ENCODE assay signal across 29 cellular contexts in genomic region chr11:88695701-88696414, GRCh38.
DNase-seq lines count a peak whose midpoint lies in the region; ATAC-seq and TF ChIP-seq lines count a peak whose summit lies in the region.
"Had no signal": no experiment of that assay in that cellular context is flagged by ENCODE, and none has a peak within 500 bp of the region (broad histone marks: within the 10 kb centered on the region; RNA-seq: fewer than 3 reads in every experiment).

No MANE protein-coding gene starts in this region.

- no peak overlapping the region for H3K27ac Mint-ChIP-seq in chondrocyte (ENCODE audit: unreplicated experiment)
- peak overlapping the region; percentile 48 for H3K27ac Mint-ChIP-seq in nephron progenitor cell
- H3K27ac Mint-ChIP-seq in activated CD4-positive, alpha-beta memory T cell treated with anti-CD3 and anti-CD28 coated beads, Interleukin-2, amount 10 ng/mL, durations not matched to agents 7 days and 5 days, result no peak overlapping the region
- H3K27ac Mint-ChIP-seq: activated CD8-positive, alpha-beta T cell treated with anti-CD3 and anti-CD28 coated beads, Interleukin-2, amount 10 ng/mL, durations not matched to agents 7 days and 5 days; activated naive CD4-positive, alpha-beta T cell treated with anti-CD3 and anti-CD28 coated beads, Interleukin-2, amount 10 ng/mL, durations not matched to agents 7 days and 5 days; activated T-helper 17 cell treated with anti-CD3 and anti-CD28 coated beads, Interleukin-2, amount 50 U/mL, for 72 hours; CD8-positive, alpha-beta memory T cell; nephron had no signal

- peak; percentile 35 for DNase-seq in Daoy (ENCODE audit: low read depth)
- peak; percentile 59 for DNase-seq in M059J (ENCODE audit: low read depth)
- peak; percentile 56 for DNase-seq in chondrocyte (ENCODE audit: low spot score)
- DNase-seq in nephron progenitor cell, result peak; percentile 20
- DNase-seq in activated CD4-positive, alpha-beta memory T cell treated with anti-CD3 and anti-CD28 coated beads, Interleukin-2, amount 10 ng/mL, durations not matched to agents 7 days and 5 days, result no peak
- DNase-seq: ACHN; activated CD4-positive, alpha-beta T cell treated with anti-CD3 and anti-CD28 coated beads for 1 hour; activated CD8-positive, alpha-beta T cell treated with anti-CD3 and anti-CD28 coated beads, Interleukin-2, amount 10 ng/mL, durations not matched to agents 7 days and 5 days; activated naive CD4-positive, alpha-beta T cell treated with anti-CD3 and anti-CD28 coated beads, Interleukin-2, amount 10 ng/mL, durations not matched to agents 7 days and 5 days; CD8-positive, alpha-beta memory T cell; cerebellar nuclear complex; DMS 273 treated with DMSO at 0.1 percent for 48 hours; esophagus squamous epithelium; hippocampal formation; left colon; NCI-H1048; NCI-H187; NCI-H526 treated with DMSO at 0.1 percent for 48 hours; Peyer's patch; retina; SHP77 treated with DMSO at 0.1 percent for 48 hours; small intestine; stimulated activated naive CD4-positive, alpha-beta T cell treated with Interleukin-2 at 50 U/mL for 16 hours; upper lobe of right lung had no signal

- H3K27me3 Mint-ChIP-seq in chondrocyte (ENCODE audit: low read depth) (peaks cover 31% of the 10 kb centered on the region), nephron progenitor cell (ENCODE audit: low read depth, poor library complexity) (peaks cover 4% of the 10 kb centered on the region)
- no peaks in the 10 kb centered on the region for H3K27me3 Mint-ChIP-seq in activated CD4-positive, alpha-beta memory T cell treated with anti-CD3 and anti-CD28 coated beads, Interleukin-2, amount 10 ng/mL, durations not matched to agents 7 days and 5 days
- H3K27me3 Mint-ChIP-seq: activated naive CD4-positive, alpha-beta T cell treated with anti-CD3 and anti-CD28 coated beads, Interleukin-2, amount 10 ng/mL, durations not matched to agents 7 days and 5 days; brain had no signal

- H3K4me1 Mint-ChIP-seq in chondrocyte (ENCODE audit: low read depth) (no peaks in the 10 kb centered on the region), nephron progenitor cell (peaks cover 25% of the 10 kb centered on the region)
- H3K4me1 Mint-ChIP-seq in activated CD4-positive, alpha-beta memory T cell treated with anti-CD3 and anti-CD28 coated beads, Interleukin-2, amount 10 ng/mL, durations not matched to agents 7 days and 5 days, result no peaks in the 10 kb centered on the region
- H3K4me1 Mint-ChIP-seq: activated naive CD4-positive, alpha-beta T cell treated with anti-CD3 and anti-CD28 coated beads, Interleukin-2, amount 10 ng/mL, durations not matched to agents 7 days and 5 days; activated T-helper 17 cell treated with anti-CD3 and anti-CD28 coated beads, Interleukin-2, amount 50 U/mL, for 72 hours; brain; CD8-positive, alpha-beta memory T cell had no signal

- no peak overlapping the region for H3K4me3 Mint-ChIP-seq in chondrocyte (ENCODE audit: unreplicated experiment)
- H3K4me3 Mint-ChIP-seq in nephron progenitor cell, result no peak overlapping the region
- H3K4me3 Mint-ChIP-seq in activated CD4-positive, alpha-beta memory T cell treated with anti-CD3 and anti-CD28 coated beads, Interleukin-2, amount 10 ng/mL, durations not matched to agents 7 days and 5 days, result no peak overlapping the region
- H3K4me3 Mint-ChIP-seq: activated CD8-positive, alpha-beta T cell treated with anti-CD3 and anti-CD28 coated beads, Interleukin-2, amount 10 ng/mL, durations not matched to agents 7 days and 5 days; activated naive CD4-positive, alpha-beta T cell treated with anti-CD3 and anti-CD28 coated beads, Interleukin-2, amount 10 ng/mL, durations not matched to agents 7 days and 5 days; activated T-helper 17 cell treated with anti-CD3 and anti-CD28 coated beads, Interleukin-2, amount 50 U/mL, for 72 hours; brain; CD8-positive, alpha-beta memory T cell; nephron had no signal

- H3K36me3 Mint-ChIP-seq in chondrocyte (ENCODE audit: low read depth), result no peaks in the 10 kb centered on the region
- no peaks in the 10 kb centered on the region for H3K36me3 Mint-ChIP-seq in nephron progenitor cell (ENCODE audit: low read depth)
- no peaks in the 10 kb centered on the region for H3K36me3 Mint-ChIP-seq in activated CD4-positive, alpha-beta memory T cell treated with anti-CD3 and anti-CD28 coated beads, Interleukin-2, amount 10 ng/mL, durations not matched to agents 7 days and 5 days (ENCODE audit: low read depth)
- H3K36me3 Mint-ChIP-seq: activated naive CD4-positive, alpha-beta T cell treated with anti-CD3 and anti-CD28 coated beads, Interleukin-2, amount 10 ng/mL, durations not matched to agents 7 days and 5 days; brain had no signal

- CTCF ChIA-PET in activated CD4-positive, alpha-beta memory T cell treated with anti-CD3 and anti-CD28 coated beads, Interleukin-2, amount 10 ng/mL, durations not matched to agents 7 days and 5 days (lab: Charles Lee), result no interaction called here

- H3K9me3 Mint-ChIP-seq in chondrocyte (ENCODE audit: low read depth) (no peaks in the 10 kb centered on the region), nephron progenitor cell (no peaks in the 10 kb centered on the region)
- no peaks in the 10 kb centered on the region for H3K9me3 Mint-ChIP-seq in activated CD4-positive, alpha-beta memory T cell treated with anti-CD3 and anti-CD28 coated beads, Interleukin-2, amount 10 ng/mL, durations not matched to agents 7 days and 5 days
- H3K9me3 Mint-ChIP-seq: activated naive CD4-positive, alpha-beta T cell treated with anti-CD3 and anti-CD28 coated beads, Interleukin-2, amount 10 ng/mL, durations not matched to agents 7 days and 5 days; activated T-helper 17 cell treated with anti-CD3 and anti-CD28 coated beads, Interleukin-2, amount 50 U/mL, for 72 hours; brain; CD8-positive, alpha-beta memory T cell; nephron had no signal

- TF ChIP-seq CTCF in chondrocyte (IDR thresholded peaks at IDR 0.05), result no peak
- no peak for TF ChIP-seq CTCF in nephron progenitor cell (IDR thresholded peaks at IDR 0.05)

- POLR2A ChIA-PET in activated CD4-positive, alpha-beta memory T cell treated with anti-CD3 and anti-CD28 coated beads, Interleukin-2, amount 10 ng/mL, durations not matched to agents 7 days and 5 days (lab: Charles Lee), result no interaction called here

- ATAC-seq in HG02588 (IDR thresholded peaks at IDR 0.05; ENCODE audit: unreplicated experiment) (no peak), HG03521 (IDR thresholded peaks at IDR 0.05; ENCODE audit: unreplicated experiment) (no peak)
- ATAC-seq: activated CD8-positive, alpha-beta T cell treated with anti-CD3 and anti-CD28 coated beads, Interleukin-2, amount 10 ng/mL, durations not matched to agents 7 days and 5 days; activated T-helper 17 cell treated with anti-CD3 and anti-CD28 coated beads, Interleukin-2, amount 50 U/mL, for 72 hours; left colon; upper lobe of right lung had no signal
